Comparison of ENCODE assay signal across 20 cellular contexts in genomic region chr3:36777424-36778218, GRCh38. TPM values are rescaled to one million over a fixed set of nuclear protein-coding genes. Genes with fewer than 3 reads are reported as not detected.
DNase-seq lines count a peak whose midpoint lies in the region; ATAC-seq and TF ChIP-seq lines count a peak whose summit lies in the region.
"Had no signal": no experiment of that assay in that cellular context is flagged by ENCODE, and none has a peak within 500 bp of the region (broad histone marks: within the 10 kb centered on the region; RNA-seq: fewer than 3 reads in every experiment).

No MANE protein-coding gene starts in this region.

- H3K4me1 Mint-ChIP-seq in stimulated activated effector memory CD8-positive, alpha-beta T cell treated with anti-CD3 and anti-CD28 coated beads, Interleukin-12 subunit alpha, Interleukin-12 subunit beta, amount 100 ng/mL, for 72 hours, result no peaks in the 10 kb centered on the region
- H3K4me1 Mint-ChIP-seq: CD4-positive, CD25-positive, alpha-beta regulatory T cell; central memory CD8-positive, alpha-beta T cell had no signal

- H2AFZ ChIP-seq in HCT116 (ENCODE audit: low read depth, low read length, poor library complexity, severe bottlenecking), result no peak overlapping the region

- BruUV-seq in HCT116 (replicated peaks; lab: Mats Ljungman, UMichigan), result no TSS peak

- no peaks in the 10 kb centered on the region for H3K79me2 ChIP-seq in HCT116 (ENCODE audit: insufficient read depth, low read length)

- H3K4me2 ChIP-seq in HCT116 (ENCODE audit: low read length), result no peak overlapping the region

- H3K27ac Mint-ChIP-seq in stimulated activated effector memory CD8-positive, alpha-beta T cell treated with anti-CD3 and anti-CD28 coated beads, Interleukin-12 subunit alpha, Interleukin-12 subunit beta, amount 100 ng/mL, for 72 hours, result no peak overlapping the region

- CTCF ChIA-PET in HCT116 (lab: Charles Lee), result no interaction called here

- H3K36me3 Mint-ChIP-seq in stimulated activated effector memory CD8-positive, alpha-beta T cell treated with anti-CD3 and anti-CD28 coated beads, Interleukin-12 subunit alpha, Interleukin-12 subunit beta, amount 100 ng/mL, for 72 hours, result no peaks in the 10 kb centered on the region
- H3K36me3 Mint-ChIP-seq: CD4-positive, CD25-positive, alpha-beta regulatory T cell had no signal

- POLR2A ChIA-PET in HCT116 (lab: Charles Lee), result no interaction called here

- H3K27ac ChIP-seq in HCT116 (ENCODE audit: low read depth, low read length), result no peak overlapping the region
- H3K27ac ChIP-seq: foreskin keratinocyte, SJCRH30, transverse colon had no signal

- no peak overlapping the region for H3K9ac ChIP-seq in HCT116 (ENCODE audit: low read length)

- no peaks in the 10 kb centered on the region for H3K4me1 ChIP-seq in HCT116 (ENCODE audit: control insufficient read depth in 1 of 2, insufficient read depth in 2 of 2, low read length in 2 of 2)
- H3K4me1 ChIP-seq: foreskin keratinocyte, transverse colon had no signal

- intact Hi-C loops in HCT116 (cut with micrococcal nuclease), result no loop called here

- H3K9me2 ChIP-seq in HCT116 (ENCODE audit: insufficient read depth), result no peaks in the 10 kb centered on the region

- ATAC-seq in HCT116 (0 out of 2 replicates have a peak, but pooled peaks have one; percentile 25), HG03439 (IDR thresholded peaks at IDR 0.05; ENCODE audit: unreplicated experiment) (peak; percentile 44)
- peak; percentile 69 for ATAC-seq in stimulated activated effector memory CD8-positive, alpha-beta T cell treated with anti-CD3 and anti-CD28 coated beads, Interleukin-12 subunit alpha, Interleukin-12 subunit beta, amount 100 ng/mL, for 72 hours
- ATAC-seq: foreskin keratinocyte, right cardiac atrium had no signal

- TF ChIP-seq POLR2A in HCT116 (IDR thresholded peaks at IDR 0.05; ENCODE audit: borderline replicate concordance, extremely low read depth, insufficient read depth, insufficient read length), result no peak

- TF ChIP-seq RAD21 in HCT116 (IDR thresholded peaks at IDR 0.05; ENCODE audit: low read depth), result no peak

- peaks cover 44% of the 10 kb centered on the region for H3K27me3 ChIP-seq in HCT116 (ENCODE audit: insufficient read depth, low read length)
- H3K27me3 ChIP-seq: SJCRH30, transverse colon had no signal

- RAD21 ChIA-PET in HCT116 (lab: Charles Lee; ENCODE audit: low non-redundant PET in 1 of 2, low total read pairs in 2 of 2, uncharacterized antibody in 2 of 2, unreplicated experiment in 2 of 2), result no interaction called here

- DNase-seq in DMS 273 (lab: John Stamatoyannopoulos, UW; ENCODE audit: unreplicated experiment) (peak; percentile 3), DMS 273 treated with DMSO at 0.1 percent for 48 hours (lab: John Stamatoyannopoulos, UW) (no peak), HCT116 (ENCODE audit: low read depth, low spot score) (no peak), retina (no peak), NCI-H2196 (lab: John Stamatoyannopoulos, UW; ENCODE audit: unreplicated experiment) (no peak), NCI-H128 (lab: John Stamatoyannopoulos, UW; ENCODE audit: unreplicated experiment) (no peak)
- no peak for DNase-seq in stimulated activated effector memory CD8-positive, alpha-beta T cell treated with anti-CD3 and anti-CD28 coated beads, Interleukin-12 subunit alpha, Interleukin-12 subunit beta, amount 100 ng/mL, for 72 hours (ENCODE audit: low spot score in 2 of 2)
- DNase-seq: 8988T; activated CD4-positive, alpha-beta T cell treated with anti-CD3 and anti-CD28 coated beads, Interleukin-2, amount 50 U/mL, for 48 hours; activated T-cell treated with anti-CD3 and anti-CD28 coated beads, Interleukin-2, amount 50 U/mL, for 48 hours; CD4-positive, CD25-positive, alpha-beta regulatory T cell; foreskin keratinocyte; mesendoderm; right cardiac atrium; SJCRH30; stimulated activated CD4-positive, alpha-beta T cell treated with anti-CD3 and anti-CD28 coated beads, Interleukin-1b, Interleukin-23, amount 100 ng/mL, for 48 hours; transverse colon had no signal

- TF ChIP-seq CTCF in HCT116 (IDR thresholded peaks at IDR 0.05 in 2 of 3, conservative IDR thresholded peaks at IDR 0.05 in 1 of 3; ENCODE audit: borderline replicate concordance in 1 of 3, insufficient read depth in 1 of 3, low read depth in 2 of 3, low read length in 2 of 3), result no peak

- H3K4me3 ChIP-seq in HCT116 (replicated peaks in 1 of 2; ENCODE audit: low read depth in 1 of 2, low read length in 2 of 2), result no peak overlapping the region
- H3K4me3 ChIP-seq: SJCRH30, transverse colon had no signal

- H3K4me3 Mint-ChIP-seq in stimulated activated effector memory CD8-positive, alpha-beta T cell treated with anti-CD3 and anti-CD28 coated beads, Interleukin-12 subunit alpha, Interleukin-12 subunit beta, amount 100 ng/mL, for 72 hours, result no peak overlapping the region
- H3K4me3 Mint-ChIP-seq: CD4-positive, CD25-positive, alpha-beta regulatory T cell; central memory CD8-positive, alpha-beta T cell; neural crest cell had no signal

- no peaks in the 10 kb centered on the region for H3K36me3 ChIP-seq in HCT116 (ENCODE audit: control insufficient read depth in 1 of 2, insufficient read depth in 2 of 2, low read length in 2 of 2)
- H3K36me3 ChIP-seq: SJCRH30, transverse colon had no signal

- no peaks in the 10 kb centered on the region for H3K9me3 ChIP-seq in HCT116 (ENCODE audit: control insufficient read depth in 1 of 2, insufficient read depth in 1 of 2, low read depth in 1 of 2, low read length in 2 of 2)
- H3K9me3 ChIP-seq: SJCRH30, transverse colon had no signal

- H3K9me3 Mint-ChIP-seq in stimulated activated effector memory CD8-positive, alpha-beta T cell treated with anti-CD3 and anti-CD28 coated beads, Interleukin-12 subunit alpha, Interleukin-12 subunit beta, amount 100 ng/mL, for 72 hours, result no peaks in the 10 kb centered on the region
- H3K9me3 Mint-ChIP-seq: central memory CD8-positive, alpha-beta T cell; neural crest cell had no signal

- no peaks in the 10 kb centered on the region for H4K20me1 ChIP-seq in HCT116 (ENCODE audit: insufficient read depth)

TF ChIP-seq in HCT116, 20 proteins besides CTCF, POLR2A, EP300 and RAD21:
- TF ChIP-seq REST (IDR thresholded peaks at IDR 0.05; ENCODE audit: low read depth), result no peak

RNA-seq across cellular contexts. Expression of gene DCLK3, which starts 13.3 kb away (rescaled TPM):
- not detected for total RNA-seq in HCT116 (2021; ENCODE audit: unreplicated experiment)
- polyA plus RNA-seq in HCT116 (2012), result not detected in 2 replicates
- total RNA-seq: CD4-positive, CD25-positive, alpha-beta regulatory T cell; foreskin keratinocyte; SJCRH30 had no signal
- polyA plus RNA-seq: CD4-positive, CD25-positive, alpha-beta regulatory T cell; foreskin keratinocyte had no signal
